ENCODE assay signal across 9 cellular contexts in genomic region chr14:79278798-79279644, GRCh38.
DNase-seq lines count a peak whose midpoint lies in the region; ATAC-seq, FAIRE-seq and TF ChIP-seq lines count a peak whose summit lies in the region.
"Had no signal": no experiment of that assay in that cellular context is flagged by ENCODE, and none has a peak within 500 bp of the region (broad histone marks: within the 10 kb centered on the region; RNA-seq: fewer than 3 reads in every experiment).

No MANE protein-coding gene starts in this region.

- DNase-seq in DMS 273 treated with DMSO at 0.1 percent for 48 hours (lab: John Stamatoyannopoulos, UW) (peak; percentile 90), HTR-8/SVneo (ENCODE audit: insufficient read length, low spot score) (peak; percentile 72), SHP77 (lab: John Stamatoyannopoulos, UW) (peak; percentile 62 to 65), esophagus squamous epithelium (lab: John Stamatoyannopoulos, UW) (no peak), mesothelial cell of epicardium (ENCODE audit: low spot score in 2 of 2, unreplicated experiment in 2 of 2) (peak; percentile 64 to 86), ureter (ENCODE audit: low spot score) (peak; percentile 84), GM19239 (ENCODE audit: insufficient read length, low spot score) (no peak)

- peaks cover 69% of the 10 kb centered on the region for H3K27me3 Mint-ChIP-seq in mesothelial cell of epicardium (ENCODE audit: low read depth)

- peaks cover 4 to 28% (median 9%) of the 10 kb centered on the region in 3 donors for H3K4me1 ChIP-seq in esophagus squamous epithelium

- H3K4me1 Mint-ChIP-seq in mesothelial cell of epicardium: peaks cover 47% of the 10 kb centered on the region
- H3K4me1 Mint-ChIP-seq: memory B cell had no signal

- H3K9me3 ChIP-seq in esophagus squamous epithelium: no peaks in the 10 kb centered on the region

- no peaks in the 10 kb centered on the region for H3K36me3 Mint-ChIP-seq in mesothelial cell of epicardium

- WGBS in esophagus squamous epithelium, 2 donors: 1 to 8% methylated on average over 24 to 41 of the region's 67 CpGs

- H3K27ac ChIP-seq in esophagus squamous epithelium: peak overlapping the region in 3 of 4 donors; percentile 37 to 50 (median 41)

- peak overlapping the region; percentile 82 for H3K27ac Mint-ChIP-seq in mesothelial cell of epicardium
- H3K27ac Mint-ChIP-seq: memory B cell had no signal

- H3K9me3 Mint-ChIP-seq in mesothelial cell of epicardium: no peaks in the 10 kb centered on the region

- no peak for ATAC-seq in GM18870 (IDR thresholded peaks at IDR 0.05; ENCODE audit: unreplicated experiment)

- TF ChIP-seq CTCF in esophagus squamous epithelium (IDR thresholded peaks at IDR 0.05): no peak
- TF ChIP-seq CTCF in mesothelial cell of epicardium (IDR thresholded peaks at IDR 0.05; ENCODE audit: unreplicated experiment): no peak

- peak overlapping the region; percentile 95 for H3K4me3 Mint-ChIP-seq in mesothelial cell of epicardium
- H3K4me3 Mint-ChIP-seq: memory B cell had no signal

- no peaks in the 10 kb centered on the region for H3K36me3 ChIP-seq in esophagus squamous epithelium

- intact Hi-C loops in esophagus squamous epithelium (cut with DNase I): no loop called here

- peak overlapping the region; percentile 30 to 69 (median 54) for H3K4me3 ChIP-seq in esophagus squamous epithelium

- peaks cover 0 to 76% (median 0%) of the 10 kb centered on the region in 4 donors for H3K27me3 ChIP-seq in esophagus squamous epithelium

- peak in 1 of 4 donors; percentile 52 for TF ChIP-seq POLR2A in esophagus squamous epithelium (IDR thresholded peaks at IDR 0.05)

- FAIRE-seq in HTR-8/SVneo (lab: Jason Lieb, UNC) (peak; percentile 93), GM19239 (lab: Jason Lieb, UNC) (no peak)

Comparison
In these comparisons a context has a peak if more than half of its experiments do, and no peak if none do; other contexts are left out.
1. DNase-seq: peak in DMS 273 treated with DMSO at 0.1 percent for 48 hours (single experiment), HTR-8/SVneo (single experiment), SHP77 (2 of 2), mesothelial cell of epicardium (2 of 2) and ureter (single experiment); none in esophagus squamous epithelium (single experiment) and GM19239 (single experiment).